Comparison of ENCODE assay signal across 19 cellular contexts in genomic region chr10:72056113-72056512, GRCh38. TPM values are rescaled to one million over a fixed set of nuclear protein-coding genes. Genes with fewer than 3 reads are reported as not detected.
DNase-seq lines count a peak whose midpoint lies in the region; ATAC-seq and TF ChIP-seq lines count a peak whose summit lies in the region.
"Had no signal": no experiment of that assay in that cellular context is flagged by ENCODE, and none has a peak within 500 bp of the region (broad histone marks: within the 10 kb centered on the region; RNA-seq: fewer than 3 reads in every experiment).

No MANE protein-coding gene starts in this region.

- DNase-seq in NCI-H226: peak; percentile 43
- peak in 1 of 5 donors; percentile 54 for DNase-seq in heart left ventricle
- peak; percentile 18 for DNase-seq in myocyte (ENCODE audit: low read depth)
- DNase-seq in stomach: peak; percentile 85
- DNase-seq in NCI-H1048 (lab: John Stamatoyannopoulos, UW): no peak
- no peak for DNase-seq in effector CD8-positive, alpha-beta T cell (lab: John Stamatoyannopoulos, UW)
- no peak for DNase-seq in PC-9
- DNase-seq: CD4-positive, CD25-positive, alpha-beta regulatory T cell; COR-L47; DMS79 treated with DMSO at 0.1 percent for 48 hours; GOT3; HCEC 1CT; NCI-H1105 treated with DMSO at 0.1 percent for 48 hours; NCI-H2029 treated with DMSO at 0.1 percent for 48 hours; NCI-H345; NCI-H526; SHP77 had no signal

- no peaks in the 10 kb centered on the region for H3K79me2 ChIP-seq in PC-9 (ENCODE audit: low read depth)

- intact Hi-C loops in heart left ventricle (cut with DNase I) (loop anchor here in 5 of 10 donors (5.0 to 10.0 kb wide), 4 partner anchors 51 to 271 kb away; partner anchors contain the start of genes ANAPC16 (in 3 of the 5) and ASCC1 (in 3 of the 5)), stomach (cut with DNase I; ENCODE audit: low total_unique reads) (no loop called here), PC-9 (cut with micrococcal nuclease; ENCODE audit: unreplicated experiment) (no loop called here)

- H3K27me3 ChIP-seq in heart left ventricle (no peaks in the 10 kb centered on the region), stomach (no peaks in the 10 kb centered on the region), PC-9 (ENCODE audit: insufficient read depth, low read depth) (no peaks in the 10 kb centered on the region)

- TF ChIP-seq EP300 in stomach (IDR thresholded peaks at IDR 0.05): no peak

- H3K27ac ChIP-seq in heart left ventricle: no peak overlapping the region
- no peak overlapping the region for H3K27ac ChIP-seq in stomach
- H3K27ac ChIP-seq in PC-9: no peak overlapping the region
- H3K27ac ChIP-seq: KMS-11 had no signal

- H3K4me2 ChIP-seq in PC-9: no peak overlapping the region
- H3K4me2 ChIP-seq: KMS-11 had no signal

- ATAC-seq in heart left ventricle: peak in 3 of 4 donors; percentile 40 to 50 (median 41)

- H3K4me1 ChIP-seq in heart left ventricle: peaks cover 0 to 19% (median 8%) of the 10 kb centered on the region in 12 donors
- peaks cover 0 to 9% (median 8%) of the 10 kb centered on the region in 4 donors for H3K4me1 ChIP-seq in stomach
- no peaks in the 10 kb centered on the region for H3K4me1 ChIP-seq in PC-9 (replicated peaks; ENCODE audit: insufficient read depth)

- CTCF ChIA-PET in PC-9 (lab: Charles Lee): interaction anchor here (0.6 to 1.2 kb wide), 2 partner anchors 136 to 153 kb away, joined by 3 read pairs; no protein-coding TSS in a partner anchor

- no peaks in the 10 kb centered on the region for H3K9me3 ChIP-seq in heart left ventricle
- no peaks in the 10 kb centered on the region for H3K9me3 ChIP-seq in stomach
- H3K9me3 ChIP-seq in PC-9 (ENCODE audit: insufficient read depth, low read depth): no peaks in the 10 kb centered on the region

- BruUV-seq in PC-9 (replicated peaks; lab: Mats Ljungman, UMichigan): no TSS peak

- H3F3A ChIP-seq in PC-9 (ENCODE audit: insufficient read depth, low read depth): no peaks in the 10 kb centered on the region

- TF ChIP-seq POLR2A in heart left ventricle (IDR thresholded peaks at IDR 0.05) (no peak), stomach (IDR thresholded peaks at IDR 0.05) (no peak)

- H4K20me1 ChIP-seq in PC-9 (ENCODE audit: insufficient read depth): no peaks in the 10 kb centered on the region

- TF ChIP-seq CTCF in heart left ventricle (IDR thresholded peaks at IDR 0.05): no peak
- TF ChIP-seq CTCF in stomach (IDR thresholded peaks at IDR 0.05): no peak
- TF ChIP-seq CTCF in PC-9 (conservative IDR thresholded peaks at IDR 0.05): no peak

- H3K9me2 ChIP-seq in PC-9 (ENCODE audit: insufficient read depth): no peaks in the 10 kb centered on the region

- H3K4me3 ChIP-seq in heart left ventricle (no peak overlapping the region), stomach (no peak overlapping the region), PC-9 (no peak overlapping the region)

- 69 to 75% (median 73%) methylated on average over 4 to 5 of the region's 5 CpGs for WGBS in heart left ventricle, 4 donors
- 71 to 94% (median 80%) methylated on average over 1 to 5 of the region's 5 CpGs for WGBS in stomach, 5 donors

- H3K36me3 ChIP-seq in heart left ventricle (no peaks in the 10 kb centered on the region), stomach (no peaks in the 10 kb centered on the region), PC-9 (ENCODE audit: low read depth) (no peaks in the 10 kb centered on the region)

- POLR2A ChIA-PET in PC-9 (lab: Charles Lee; ENCODE audit: unreplicated experiment): no interaction called here

- no peak overlapping the region for H2AFZ ChIP-seq in PC-9

RNA-seq across cellular contexts. Expression of gene SPOCK2, which starts 32.2 kb away (rescaled TPM):
- total RNA-seq in heart left ventricle: 10 to 100 TPM in 3 of 9 donors, 1 to 10 TPM in 6; 4.4 to 15.1 (median 6.9) TPM
- polyA plus RNA-seq in heart left ventricle: 10 to 100 TPM; 11.2 to 16.6 TPM
- 0.78 and 1.9 TPM in 2 replicates for total RNA-seq in myocyte
- polyA plus RNA-seq in myocyte (2012): 0.43 TPM
- total RNA-seq in stomach: 10 to 100 TPM in 3 of 5 donors, 1 to 10 TPM in 2; 1.2 to 31.7 (median 17.4) TPM
- 1 to 10 TPM; 1.1 to 2.7 (median 1.8) TPM for polyA plus RNA-seq in stomach
- total RNA-seq in PC-9 (2021): 4.2 and 5.3 TPM in 2 replicates
- total RNA-seq: HT1080 had no signal

Comparison
In these comparisons a context has a peak if more than half of its experiments do, and no peak if none do; other contexts are left out.
1. DNase-seq: peak in NCI-H226 (single experiment), myocyte (single experiment) and stomach (single experiment); none in NCI-H1048 (single experiment), effector CD8-positive, alpha-beta T cell (single experiment) and PC-9 (0 of 2).